Comparison of ENCODE assay signal across 14 cellular contexts in genomic region chr15:81255596-81255995, GRCh38. TPM values are rescaled to one million over a fixed set of nuclear protein-coding genes. Genes with fewer than 3 reads are reported as not detected.
DNase-seq lines count a peak whose midpoint lies in the region; ATAC-seq and TF ChIP-seq lines count a peak whose summit lies in the region.
"Had no signal": no experiment of that assay in that cellular context is flagged by ENCODE, and none has a peak within 500 bp of the region (broad histone marks: within the 10 kb centered on the region; RNA-seq: fewer than 3 reads in every experiment).

No MANE protein-coding gene starts in this region.

- TF ChIP-seq EP300 in stomach (IDR thresholded peaks at IDR 0.05), result no peak
- TF ChIP-seq EP300 in upper lobe of left lung (IDR thresholded peaks at IDR 0.05), result no peak

- TF ChIP-seq POLR2A in stomach (IDR thresholded peaks at IDR 0.05), result no peak
- no peak for TF ChIP-seq POLR2A in upper lobe of left lung (IDR thresholded peaks at IDR 0.05)

- WGBS in stomach, 5 donors, result 55 to 73% (median 67%) methylated on average over 3 of the region's 3 CpGs
- 61 to 83% methylated on average over 3 of the region's 3 CpGs for WGBS in upper lobe of left lung, 2 donors

- H3K27me3 ChIP-seq in left ventricle myocardium inferior (ENCODE audit: low read depth), result peaks cover 4% of the 10 kb centered on the region
- H3K27me3 ChIP-seq in lower lobe of right lung (ENCODE audit: low read depth), result no peaks in the 10 kb centered on the region
- H3K27me3 ChIP-seq in stomach, result no peaks in the 10 kb centered on the region
- H3K27me3 ChIP-seq in upper lobe of left lung, result no peaks in the 10 kb centered on the region
- H3K27me3 ChIP-seq: BLaER1 treated with 17β-estradiol and CSF1 and Interleukin-3, amounts not matched to agents 10 nM and 100 nM had no signal

- H3K4me1 ChIP-seq in left ventricle myocardium inferior (peaks cover 12% of the 10 kb centered on the region), lower lobe of right lung (peaks cover 8% of the 10 kb centered on the region), stomach (no peaks in the 10 kb centered on the region), upper lobe of left lung (no peaks in the 10 kb centered on the region)

- H3K4me3 ChIP-seq in left ventricle myocardium inferior, result no peak overlapping the region
- no peak overlapping the region for H3K4me3 ChIP-seq in lower lobe of right lung
- H3K4me3 ChIP-seq in stomach, result no peak overlapping the region
- no peak overlapping the region for H3K4me3 ChIP-seq in upper lobe of left lung
- H3K4me3 ChIP-seq: BLaER1 treated with 17β-estradiol and CSF1 and Interleukin-3, amounts not matched to agents 10 nM and 100 nM; GM23248 had no signal

- H3K9me3 ChIP-seq in left ventricle myocardium inferior (replicated peaks), result no peaks in the 10 kb centered on the region
- H3K9me3 ChIP-seq in lower lobe of right lung, result no peaks in the 10 kb centered on the region
- H3K9me3 ChIP-seq in stomach, result no peaks in the 10 kb centered on the region
- no peaks in the 10 kb centered on the region for H3K9me3 ChIP-seq in upper lobe of left lung

- intact Hi-C loops in left ventricle myocardium inferior (cut with micrococcal nuclease), result no loop called here
- intact Hi-C loops in left ventricle myocardium superior (cut with micrococcal nuclease), result no loop called here
- intact Hi-C loops in lower lobe of right lung (cut with DNase I), result no loop called here
- intact Hi-C loops in stomach (cut with DNase I; ENCODE audit: low total_unique reads), result no loop called here

- no peak for DNase-seq in left ventricle myocardium inferior
- DNase-seq in left ventricle myocardium superior, result no peak
- DNase-seq in SW480 (ENCODE audit: low spot score), result peak; percentile 35
- no peak for DNase-seq in lower lobe of right lung
- no peak for DNase-seq in SHP77 (lab: John Stamatoyannopoulos, UW)
- DNase-seq in T1000 (lab: John Stamatoyannopoulos, UW), result no peak
- no peak for DNase-seq in stomach
- no peak for DNase-seq in upper lobe of left lung
- DNase-seq: 8988T; CD8-positive, alpha-beta T cell; DMS 273 treated with DMSO at 0.1 percent for 48 hours had no signal

- ATAC-seq in left ventricle myocardium superior (no peak), lower lobe of right lung (no peak), upper lobe of left lung (ENCODE audit: low FRiP score in 2 of 2) (no peak)
- ATAC-seq: CD8-positive, alpha-beta T cell had no signal

- peak overlapping the region; percentile 18 for H3K27ac ChIP-seq in left ventricle myocardium inferior (replicated peaks)
- peak overlapping the region; percentile 14 for H3K27ac ChIP-seq in lower lobe of right lung
- H3K27ac ChIP-seq in stomach, result no peak overlapping the region
- H3K27ac ChIP-seq in upper lobe of left lung, result peak overlapping the region in 1 of 4 donors; percentile 4
- H3K27ac ChIP-seq: BLaER1 treated with 17β-estradiol and CSF1 and Interleukin-3, amounts not matched to agents 10 nM and 100 nM; GM23248 had no signal

- TF ChIP-seq CTCF in left ventricle myocardium inferior (IDR thresholded peaks at IDR 0.05; ENCODE audit: borderline replicate concordance), result no peak
- TF ChIP-seq CTCF in lower lobe of right lung (IDR thresholded peaks at IDR 0.05), result no peak
- no peak for TF ChIP-seq CTCF in stomach (IDR thresholded peaks at IDR 0.05)
- TF ChIP-seq CTCF in upper lobe of left lung (IDR thresholded peaks at IDR 0.05), result no peak

- H3K36me3 ChIP-seq in left ventricle myocardium inferior (no peaks in the 10 kb centered on the region), lower lobe of right lung (no peaks in the 10 kb centered on the region), stomach (no peaks in the 10 kb centered on the region), upper lobe of left lung (no peaks in the 10 kb centered on the region)
- H3K36me3 ChIP-seq: BLaER1 treated with 17β-estradiol and CSF1 and Interleukin-3, amounts not matched to agents 10 nM and 100 nM had no signal

RNA-seq across cellular contexts. Expression of gene IL16, which starts 58.9 kb away (rescaled TPM):
- total RNA-seq in left ventricle myocardium inferior, result 3.8 TPM
- total RNA-seq in left ventricle myocardium superior, result 5.5 TPM
- total RNA-seq in lower lobe of right lung, result 34.6 TPM
- total RNA-seq in stomach, result 10 to 100 TPM in 3 of 5 donors, 1 to 10 TPM in 2; 4.9 to 21.0 (median 13.3) TPM
- polyA plus RNA-seq in stomach, result 10 to 100 TPM in 1 of 3 donors, 1 to 10 TPM in 2; 5.8 to 10.2 (median 6.9) TPM
- 100 to 1,000 TPM in 1 of 6 donors, 10 to 100 TPM in 5; 18.9 to 102 (median 31.8) TPM for total RNA-seq in upper lobe of left lung
- total RNA-seq: HT-29 had no signal

Comparison
In these comparisons a context has a peak if more than half of its experiments do, and no peak if none do; other contexts are left out.
1. H3K27ac ChIP-seq: peak in left ventricle myocardium inferior (single experiment) and lower lobe of right lung (single experiment); none in stomach (0 of 5).